ENCODE assay signal across 2 cellular contexts in the genomic region with DNA sequence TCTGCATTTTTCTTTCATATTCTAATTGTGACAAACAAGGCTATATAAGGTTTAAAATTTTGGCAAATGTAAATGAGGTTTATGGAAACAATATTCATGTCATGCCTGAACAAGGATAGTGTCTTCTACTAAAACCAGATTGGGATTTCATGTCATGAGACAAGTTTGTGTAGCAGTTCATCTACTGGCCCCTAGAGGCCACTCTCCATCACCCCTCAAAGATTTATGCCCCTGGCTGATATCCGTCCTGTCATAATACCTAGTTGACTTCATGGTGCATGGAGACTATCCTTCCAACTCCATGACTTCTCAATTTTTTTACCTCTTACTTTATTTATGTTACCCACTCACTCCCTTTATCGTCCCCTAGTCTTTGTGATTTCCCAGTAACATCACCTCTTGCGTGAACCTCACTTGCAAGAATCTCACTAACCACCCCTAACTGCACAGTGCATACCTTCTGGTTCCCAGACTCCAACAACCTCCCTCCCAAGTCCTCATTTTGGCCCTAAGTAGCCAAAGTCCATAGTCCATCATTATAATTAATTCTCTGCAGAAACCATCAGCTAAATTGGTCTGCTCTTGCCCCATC.
A peak's percentile ranks its signal among the peaks of the same experiment; 100 is the strongest.
TF ChIP-seq lines count a peak whose summit lies in the region.

No MANE protein-coding gene starts in this region.

TF ChIP-seq in K562, 482 proteins besides CTCF, POLR2A, EP300 and RAD21 (continued from another document):
- TF ChIP-seq, protein P1, sequence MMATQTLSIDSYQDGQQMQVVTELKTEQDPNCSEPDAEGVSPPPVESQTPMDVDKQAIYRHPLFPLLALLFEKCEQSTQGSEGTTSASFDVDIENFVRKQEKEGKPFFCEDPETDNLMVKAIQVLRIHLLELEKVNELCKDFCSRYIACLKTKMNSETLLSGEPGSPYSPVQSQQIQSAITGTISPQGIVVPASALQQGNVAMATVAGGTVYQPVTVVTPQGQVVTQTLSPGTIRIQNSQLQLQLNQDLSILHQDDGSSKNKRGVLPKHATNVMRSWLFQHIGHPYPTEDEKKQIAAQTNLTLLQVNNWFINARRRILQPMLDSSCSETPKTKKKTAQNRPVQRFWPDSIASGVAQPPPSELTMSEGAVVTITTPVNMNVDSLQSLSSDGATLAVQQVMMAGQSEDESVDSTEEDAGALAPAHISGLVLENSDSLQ (IDR thresholded peaks at IDR 0.05), result peak; percentile 64
- TF ChIP-seq MEIS2 (IDR thresholded peaks at IDR 0.05; ENCODE audit: partially characterized antibody) (peak; percentile 80), TAL1 (IDR thresholded peaks at IDR 0.05) (no peak)

TF ChIP-seq in HepG2, 621 proteins besides CTCF, POLR2A, EP300 and RAD21 (continued from another document):
- TF ChIP-seq, protein P2, sequence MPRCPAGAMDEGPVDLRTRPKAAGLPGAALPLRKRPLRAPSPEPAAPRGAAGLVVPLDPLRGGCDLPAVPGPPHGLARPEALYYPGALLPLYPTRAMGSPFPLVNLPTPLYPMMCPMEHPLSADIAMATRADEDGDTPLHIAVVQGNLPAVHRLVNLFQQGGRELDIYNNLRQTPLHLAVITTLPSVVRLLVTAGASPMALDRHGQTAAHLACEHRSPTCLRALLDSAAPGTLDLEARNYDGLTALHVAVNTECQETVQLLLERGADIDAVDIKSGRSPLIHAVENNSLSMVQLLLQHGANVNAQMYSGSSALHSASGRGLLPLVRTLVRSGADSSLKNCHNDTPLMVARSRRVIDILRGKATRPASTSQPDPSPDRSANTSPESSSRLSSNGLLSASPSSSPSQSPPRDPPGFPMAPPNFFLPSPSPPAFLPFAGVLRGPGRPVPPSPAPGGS (CRISPR knock-in tag; IDR thresholded peaks at IDR 0.05), result no peak
- TF ChIP-seq ZNF383 (CRISPR knock-in tag; IDR thresholded peaks at IDR 0.05; ENCODE audit: borderline replicate concordance), result 0 out of 2 replicates have a peak, but pooled peaks have one; percentile 62
- TF ChIP-seq ZNF20 (CRISPR knock-in tag; IDR thresholded peaks at IDR 0.05), result no peak
- no peak for TF ChIP-seq PLRG1 (conservative IDR thresholded peaks at IDR 0.05)
- 0 out of 2 replicates have a peak, but pooled peaks have one; percentile 14 for TF ChIP-seq MIER3 (CRISPR knock-in tag; IDR thresholded peaks at IDR 0.05; ENCODE audit: borderline replicate concordance)
- no peak for TF ChIP-seq MAF1 (CRISPR knock-in tag; IDR thresholded peaks at IDR 0.05; ENCODE audit: borderline replicate concordance)
- peak; percentile 70 for TF ChIP-seq STAG1 (CRISPR knock-in tag; IDR thresholded peaks at IDR 0.05)
- TF ChIP-seq ZBTB8A (CRISPR knock-in tag; IDR thresholded peaks at IDR 0.05; ENCODE audit: borderline replicate concordance, low read depth), result no peak
- TF ChIP-seq ERF (CRISPR knock-in tag; IDR thresholded peaks at IDR 0.05), result peak; percentile 70
- no peak for TF ChIP-seq CEBPB (IDR thresholded peaks at IDR 0.05; ENCODE audit: borderline replicate concordance, low read depth, low read length)
- peak; percentile 69 for TF ChIP-seq SMC3 (IDR thresholded peaks at IDR 0.05; ENCODE audit: low read length)
- TF ChIP-seq ZNF230 (CRISPR knock-in tag; IDR thresholded peaks at IDR 0.05), result peak; percentile 49; the same call in 1 of the 2 replicates
- TF ChIP-seq, protein P3, sequence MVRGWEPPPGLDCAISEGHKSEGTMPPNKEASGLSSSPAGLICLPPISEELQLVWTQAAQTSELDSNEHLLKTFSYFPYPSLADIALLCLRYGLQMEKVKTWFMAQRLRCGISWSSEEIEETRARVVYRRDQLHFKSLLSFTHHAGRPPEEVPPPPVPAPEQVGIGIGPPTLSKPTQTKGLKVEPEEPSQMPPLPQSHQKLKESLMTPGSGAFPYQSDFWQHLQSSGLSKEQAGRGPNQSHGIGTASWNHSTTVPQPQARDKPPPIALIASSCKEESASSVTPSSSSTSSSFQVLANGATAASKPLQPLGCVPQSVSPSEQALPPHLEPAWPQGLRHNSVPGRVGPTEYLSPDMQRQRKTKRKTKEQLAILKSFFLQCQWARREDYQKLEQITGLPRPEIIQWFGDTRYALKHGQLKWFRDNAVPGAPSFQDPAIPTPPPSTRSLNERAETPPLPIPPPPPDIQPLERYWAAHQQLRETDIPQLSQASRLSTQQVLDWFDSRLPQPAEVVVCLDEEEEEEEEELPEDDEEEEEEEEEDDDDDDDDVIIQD (CRISPR knock-in tag; IDR thresholded peaks at IDR 0.05; ENCODE audit: low read depth), result peak; percentile 43; the same call in 1 of the 2 replicates
- no peak for TF ChIP-seq ZNF567 (CRISPR knock-in tag; IDR thresholded peaks at IDR 0.05; ENCODE audit: borderline replicate concordance)
- no peak for TF ChIP-seq NR2C2 (CRISPR knock-in tag; IDR thresholded peaks at IDR 0.05; ENCODE audit: borderline replicate concordance)
- no peak for TF ChIP-seq DNMT3B (CRISPR knock-in tag; conservative IDR thresholded peaks at IDR 0.05)
- no peak for TF ChIP-seq HMGA1 (CRISPR knock-in tag; conservative IDR thresholded peaks at IDR 0.05)
- no peak for TF ChIP-seq SIN3B (IDR thresholded peaks at IDR 0.05; ENCODE audit: low read length)
- TF ChIP-seq IRF2 (CRISPR knock-in tag; IDR thresholded peaks at IDR 0.05), result 0 out of 2 replicates have a peak, but pooled peaks have one; percentile 5
- TF ChIP-seq TEAD3 (CRISPR knock-in tag; optimal IDR thresholded peaks at IDR 0.05; ENCODE audit: borderline replicate concordance), result peak; percentile 13
- TF ChIP-seq ZSCAN30 (CRISPR knock-in tag; IDR thresholded peaks at IDR 0.05), result peak; percentile 57; the same call in 1 of the 2 replicates
- TF ChIP-seq, protein P4, sequence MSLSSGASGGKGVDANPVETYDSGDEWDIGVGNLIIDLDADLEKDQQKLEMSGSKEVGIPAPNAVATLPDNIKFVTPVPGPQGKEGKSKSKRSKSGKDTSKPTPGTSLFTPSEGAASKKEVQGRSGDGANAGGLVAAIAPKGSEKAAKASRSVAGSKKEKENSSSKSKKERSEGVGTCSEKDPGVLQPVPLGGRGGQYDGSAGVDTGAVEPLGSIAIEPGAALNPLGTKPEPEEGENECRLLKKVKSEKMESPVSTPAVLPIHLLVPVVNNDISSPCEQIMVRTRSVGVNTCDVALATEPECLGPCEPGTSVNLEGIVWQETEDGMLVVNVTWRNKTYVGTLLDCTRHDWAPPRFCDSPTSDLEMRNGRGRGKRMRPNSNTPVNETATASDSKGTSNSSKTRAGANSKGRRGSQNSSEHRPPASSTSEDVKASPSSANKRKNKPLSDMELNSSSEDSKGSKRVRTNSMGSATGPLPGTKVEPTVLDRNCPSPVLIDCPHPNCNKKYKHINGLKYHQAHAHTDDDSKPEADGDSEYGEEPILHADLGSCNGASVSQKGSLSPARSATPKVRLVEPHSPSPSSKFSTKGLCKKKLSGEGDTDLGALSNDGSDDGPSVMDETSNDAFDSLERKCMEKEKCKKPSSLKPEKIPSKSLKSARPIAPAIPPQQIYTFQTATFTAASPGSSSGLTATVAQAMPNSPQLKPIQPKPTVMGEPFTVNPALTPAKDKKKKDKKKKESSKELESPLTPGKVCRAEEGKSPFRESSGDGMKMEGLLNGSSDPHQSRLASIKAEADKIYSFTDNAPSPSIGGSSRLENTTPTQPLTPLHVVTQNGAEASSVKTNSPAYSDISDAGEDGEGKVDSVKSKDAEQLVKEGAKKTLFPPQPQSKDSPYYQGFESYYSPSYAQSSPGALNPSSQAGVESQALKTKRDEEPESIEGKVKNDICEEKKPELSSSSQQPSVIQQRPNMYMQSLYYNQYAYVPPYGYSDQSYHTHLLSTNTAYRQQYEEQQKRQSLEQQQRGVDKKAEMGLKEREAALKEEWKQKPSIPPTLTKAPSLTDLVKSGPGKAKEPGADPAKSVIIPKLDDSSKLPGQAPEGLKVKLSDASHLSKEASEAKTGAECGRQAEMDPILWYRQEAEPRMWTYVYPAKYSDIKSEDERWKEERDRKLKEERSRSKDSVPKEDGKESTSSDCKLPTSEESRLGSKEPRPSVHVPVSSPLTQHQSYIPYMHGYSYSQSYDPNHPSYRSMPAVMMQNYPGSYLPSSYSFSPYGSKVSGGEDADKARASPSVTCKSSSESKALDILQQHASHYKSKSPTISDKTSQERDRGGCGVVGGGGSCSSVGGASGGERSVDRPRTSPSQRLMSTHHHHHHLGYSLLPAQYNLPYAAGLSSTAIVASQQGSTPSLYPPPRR (CRISPR knock-in tag; IDR thresholded peaks at IDR 0.05; ENCODE audit: borderline replicate concordance), result peak; percentile 15; the same call in 1 of the 2 replicates
- TF ChIP-seq ZNF614 (CRISPR knock-in tag; IDR thresholded peaks at IDR 0.05; ENCODE audit: borderline replicate concordance), result 0 out of 2 replicates have a peak, but pooled peaks have one; percentile 18
- 0 out of 2 replicates have a peak, but pooled peaks have one; percentile 36 for TF ChIP-seq ZNF446 (CRISPR knock-in tag; IDR thresholded peaks at IDR 0.05)
- 0 out of 2 replicates have a peak, but pooled peaks have one; percentile 27 for TF ChIP-seq ZNF251 (CRISPR knock-in tag; IDR thresholded peaks at IDR 0.05)
